In genomic region chr11:119697445-119697844, GRCh38 we compare ENCODE assay signal across 2 cellular contexts.
TF ChIP-seq lines count a peak whose summit lies in the region.

No MANE protein-coding gene starts in this region.

TF ChIP-seq in HCT116, 20 proteins besides CTCF, POLR2A, EP300 and RAD21:
- TF ChIP-seq ZFX (IDR thresholded peaks at IDR 0.05) (no peak), CEBPB (IDR thresholded peaks at IDR 0.05; ENCODE audit: low read depth) (no peak), EGR1 (IDR thresholded peaks at IDR 0.05; ENCODE audit: low read depth) (no peak), YY1 (IDR thresholded peaks at IDR 0.05; ENCODE audit: extremely low read depth, insufficient replicate concordance, low read depth, low read length) (no peak), FOSL1 (IDR thresholded peaks at IDR 0.05; ENCODE audit: low read depth) (no peak), MAX (IDR thresholded peaks at IDR 0.05) (no peak), ELF1 (IDR thresholded peaks at IDR 0.05; ENCODE audit: borderline replicate concordance, low read depth) (no peak), EZH2 (IDR thresholded peaks at IDR 0.05) (no peak), ZBTB33 (IDR thresholded peaks at IDR 0.05; ENCODE audit: extremely low read depth, insufficient replicate concordance, low read length) (no peak), ZNF274 (IDR thresholded peaks at IDR 0.05; ENCODE audit: low read depth, low read length) (no peak), SP1 (IDR thresholded peaks at IDR 0.05; ENCODE audit: low read depth) (no peak), POLR2AphosphoS5 (IDR thresholded peaks at IDR 0.05; ENCODE audit: low read depth, low read length) (no peak)

TF ChIP-seq in K562, 482 proteins besides CTCF, POLR2A, EP300 and RAD21:
- TF ChIP-seq ADNP (tag; IDR thresholded peaks at IDR 0.05) (0 out of 2 replicates have a peak, but pooled peaks have one; percentile 35), RBM25 (IDR thresholded peaks at IDR 0.05; ENCODE audit: low read depth, low read length, severe bottlenecking) (peak; percentile 91), ZBTB2 (IDR thresholded peaks at IDR 0.05) (no peak)
